In genomic region chr17:62790554-62790953, GRCh38 we compare ENCODE assay signal across 15 cellular contexts. TPM values are rescaled to one million over a fixed set of nuclear protein-coding genes. Genes with fewer than 3 reads are reported as not detected.
DNase-seq lines count a peak whose midpoint lies in the region; ATAC-seq, FAIRE-seq and TF ChIP-seq lines count a peak whose summit lies in the region.
"Had no signal": no experiment of that assay in that cellular context is flagged by ENCODE, and none has a peak within 500 bp of the region (broad histone marks: within the 10 kb centered on the region; RNA-seq: fewer than 3 reads in every experiment).

No MANE protein-coding gene starts in this region.

- TF ChIP-seq POLR2A in breast epithelium (IDR thresholded peaks at IDR 0.05): no peak

- H3K27me3 Mint-ChIP-seq in MCF 10A (ENCODE audit: insufficient read depth, unreplicated experiment): no peaks in the 10 kb centered on the region
- H3K27me3 Mint-ChIP-seq in activated CD4-positive, alpha-beta T cell treated with anti-CD3 and anti-CD28 coated beads for 36 hours: peaks cover 26% of the 10 kb centered on the region
- H3K27me3 Mint-ChIP-seq in stimulated activated naive B cell treated with anti-CD40 and anti-IgM and Interleukin-4, amounts not matched to agents 10 μg/mL and 1 μg/mL and 100 μg/mL, for 72 hours: peaks cover 0 to 9% of the 10 kb centered on the region in 2 donors

- H3K4me1 ChIP-seq in breast epithelium: no peaks in the 10 kb centered on the region

- H3K4me1 Mint-ChIP-seq in MCF 10A (ENCODE audit: insufficient read depth, unreplicated experiment): peaks cover 30% of the 10 kb centered on the region
- peaks cover 9% of the 10 kb centered on the region for H3K4me1 Mint-ChIP-seq in activated CD4-positive, alpha-beta T cell treated with anti-CD3 and anti-CD28 coated beads for 36 hours
- H3K4me1 Mint-ChIP-seq in stimulated activated naive B cell treated with anti-CD40 and anti-IgM and Interleukin-4, amounts not matched to agents 10 μg/mL and 1 μg/mL and 100 μg/mL, for 72 hours: peaks cover 11 to 14% of the 10 kb centered on the region in 2 donors

- no peaks in the 10 kb centered on the region for H3K9me3 ChIP-seq in breast epithelium

- no TSS peak for BruUV-seq in MCF 10A (replicated peaks; lab: Mats Ljungman, UMichigan)

- peak; percentile 70 for DNase-seq in MCF 10A (ENCODE audit: unreplicated experiment)
- DNase-seq in breast epithelium (ENCODE audit: low spot score in 2 of 2): no peak
- peak; percentile 63 for DNase-seq in RPMI8226
- peak; percentile 88 for DNase-seq in fibroblast of mammary gland (ENCODE audit: low read depth)
- peak; percentile 63 for DNase-seq in urothelium cell line (ENCODE audit: low spot score)
- DNase-seq in activated CD4-positive, alpha-beta T cell treated with anti-CD3 and anti-CD28 coated beads for 36 hours: no peak
- DNase-seq in stimulated activated naive B cell treated with anti-CD40 and anti-IgM and Interleukin-4, amounts not matched to agents 10 μg/mL and 1 μg/mL and 100 μg/mL, for 72 hours: no peak
- no peak for DNase-seq in MV-4-11 (lab: John Stamatoyannopoulos, UW)
- DNase-seq: amygdala; H9; NCI-H774; stimulated activated CD4-positive, alpha-beta T cell treated with anti-CD3 and anti-CD28 coated beads, Interleukin-1b, Interleukin-23, amount 100 ng/mL, for 48 hours; stimulated activated naive CD4-positive, alpha-beta T cell; T-cell had no signal

- no peaks in the 10 kb centered on the region for H3K9me3 Mint-ChIP-seq in MCF 10A (ENCODE audit: unreplicated experiment)
- H3K9me3 Mint-ChIP-seq in activated CD4-positive, alpha-beta T cell treated with anti-CD3 and anti-CD28 coated beads for 36 hours (ENCODE audit: low read depth): no peaks in the 10 kb centered on the region
- H3K9me3 Mint-ChIP-seq in stimulated activated naive B cell treated with anti-CD40 and anti-IgM and Interleukin-4, amounts not matched to agents 10 μg/mL and 1 μg/mL and 100 μg/mL, for 72 hours: peaks cover 3 to 9% of the 10 kb centered on the region in 2 donors
- H3K9me3 Mint-ChIP-seq: T-cell had no signal

- no peak overlapping the region for H3K4me3 ChIP-seq in breast epithelium
- no peak overlapping the region for H3K4me3 ChIP-seq in fibroblast of mammary gland (ENCODE audit: control insufficient read depth, low read depth, low read length)

- intact Hi-C loops in MCF 10A (cut with micrococcal nuclease): loop anchor here (5.0 to 10.0 kb wide), 2 partner anchors 37 to 84 kb away; no protein-coding TSS in a partner anchor
- intact Hi-C loops in breast epithelium (cut with DNase I; ENCODE audit: low total_unique reads): no loop called here
- intact Hi-C loops in activated CD4-positive, alpha-beta T cell treated with anti-CD3 and anti-CD28 coated beads for 36 hours (cut with DNase I, micrococcal nuclease): no loop called here

- POLR2A ChIA-PET in MCF 10A (lab: Yijun Ruan, JAX): interaction anchor here (0.7 to 2.4 kb wide), 7 partner anchors 9 to 1469 kb away, joined by 3 to 11 read pairs (median 7); partner anchors contain the start of gene TANC2
- POLR2A ChIA-PET in activated CD4-positive, alpha-beta T cell treated with anti-CD3 and anti-CD28 coated beads for 36 hours (lab: Charles Lee): no interaction called here

- H3K27ac ChIP-seq in breast epithelium: no peak overlapping the region

- TF ChIP-seq CTCF in MCF 10A (IDR thresholded peaks at IDR 0.05; ENCODE audit: unreplicated experiment) (no peak), breast epithelium (IDR thresholded peaks at IDR 0.05) (no peak), fibroblast of mammary gland (conservative IDR thresholded peaks at IDR 0.05; ENCODE audit: control insufficient read depth, insufficient read depth, low read depth, low read length) (no peak)

- no peaks in the 10 kb centered on the region for H3K36me3 ChIP-seq in breast epithelium

- no peaks in the 10 kb centered on the region for H3K36me3 Mint-ChIP-seq in MCF 10A (ENCODE audit: insufficient read depth, unreplicated experiment)
- no peaks in the 10 kb centered on the region for H3K36me3 Mint-ChIP-seq in activated CD4-positive, alpha-beta T cell treated with anti-CD3 and anti-CD28 coated beads for 36 hours (ENCODE audit: low read depth)
- peaks cover 0 to 7% of the 10 kb centered on the region in 2 donors for H3K36me3 Mint-ChIP-seq in stimulated activated naive B cell treated with anti-CD40 and anti-IgM and Interleukin-4, amounts not matched to agents 10 μg/mL and 1 μg/mL and 100 μg/mL, for 72 hours
- H3K36me3 Mint-ChIP-seq: T-cell had no signal

- H3K4me3 Mint-ChIP-seq in MCF 10A (ENCODE audit: unreplicated experiment): peak overlapping the region; percentile 24
- no peak overlapping the region for H3K4me3 Mint-ChIP-seq in activated CD4-positive, alpha-beta T cell treated with anti-CD3 and anti-CD28 coated beads for 36 hours
- H3K4me3 Mint-ChIP-seq in stimulated activated naive B cell treated with anti-CD40 and anti-IgM and Interleukin-4, amounts not matched to agents 10 μg/mL and 1 μg/mL and 100 μg/mL, for 72 hours: no peak overlapping the region
- H3K4me3 Mint-ChIP-seq: B cell, H9, T-cell had no signal

- H3K27ac Mint-ChIP-seq in MCF 10A (ENCODE audit: low read depth, unreplicated experiment): peak overlapping the region; percentile 96
- no peak overlapping the region for H3K27ac Mint-ChIP-seq in activated CD4-positive, alpha-beta T cell treated with anti-CD3 and anti-CD28 coated beads for 36 hours
- H3K27ac Mint-ChIP-seq in stimulated activated naive B cell treated with anti-CD40 and anti-IgM and Interleukin-4, amounts not matched to agents 10 μg/mL and 1 μg/mL and 100 μg/mL, for 72 hours: no peak overlapping the region
- H3K27ac Mint-ChIP-seq: B cell, T-cell had no signal

- no peak for FAIRE-seq in urothelium cell line (lab: Jason Lieb, UNC)

- CTCF ChIA-PET in MCF 10A (lab: Yijun Ruan, JAX): interaction anchor here (0.6 kb wide), 1 partner anchor 67 kb away, joined by 4 read pairs; no protein-coding TSS in a partner anchor
- CTCF ChIA-PET in activated CD4-positive, alpha-beta T cell treated with anti-CD3 and anti-CD28 coated beads for 36 hours (lab: Charles Lee): no interaction called here

- no peaks in the 10 kb centered on the region for H3K27me3 ChIP-seq in breast epithelium

- no peak for ATAC-seq in activated CD4-positive, alpha-beta T cell treated with anti-CD3 and anti-CD28 coated beads for 36 hours
- no peak for ATAC-seq in stimulated activated naive B cell treated with anti-CD40 and anti-IgM and Interleukin-4, amounts not matched to agents 10 μg/mL and 1 μg/mL and 100 μg/mL, for 72 hours (replicated peaks)
- ATAC-seq: T-cell had no signal

RNA-seq across cellular contexts. Expression of gene MARCHF10, which starts 17.6 kb away (rescaled TPM):
- total RNA-seq in MCF 10A (2022) (not detected in 2 replicates), breast epithelium (under 1 TPM in 2 of 3 donors, not detected in 1; under 0.01 to 0.16 TPM)
- not detected for total RNA-seq in activated CD4-positive, alpha-beta T cell treated with anti-CD3 and anti-CD28 coated beads for 36 hours
- total RNA-seq: B cell, H9 had no signal

Comparison
In these comparisons a context has a peak if more than half of its experiments do, and no peak if none do; other contexts are left out.
1. DNase-seq: peak in MCF 10A (single experiment), RPMI8226 (single experiment), fibroblast of mammary gland (single experiment) and urothelium cell line (single experiment); none in breast epithelium (0 of 2), activated CD4-positive, alpha-beta T cell treated with anti-CD3 and anti-CD28 coated beads for 36 hours (single experiment), stimulated activated naive B cell treated with anti-CD40 and anti-IgM and Interleukin-4, amounts not matched to agents 10 μg/mL and 1 μg/mL and 100 μg/mL, for 72 hours (single experiment) and MV-4-11 (single experiment).